9 cellular contexts compared by ENCODE assay signal in the genomic region with DNA sequence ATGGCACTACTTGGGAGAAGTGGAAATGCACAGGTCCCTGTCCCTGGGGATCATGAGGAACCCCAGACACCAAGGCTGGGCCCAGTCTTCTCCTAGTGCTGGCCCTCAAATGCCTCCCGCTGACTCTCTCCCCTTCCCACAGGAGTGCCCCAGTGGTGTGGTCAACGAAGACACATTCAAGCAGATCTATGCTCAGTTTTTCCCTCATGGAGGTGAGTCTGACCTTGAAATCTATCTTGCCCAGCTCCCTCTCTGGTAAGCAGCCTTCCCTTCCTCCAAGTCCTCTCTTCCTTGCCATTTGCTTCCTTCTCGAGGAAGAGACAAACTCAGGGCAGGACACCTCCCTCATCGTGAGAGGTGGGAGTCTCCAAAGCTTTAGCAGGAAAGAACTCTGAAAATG.
"Had no signal": no experiment of that assay in that cellular context is flagged by ENCODE, and none has a peak within 500 bp of the region (broad histone marks: within the 10 kb centered on the region; RNA-seq: fewer than 3 reads in every experiment).

No MANE protein-coding gene starts in this region.

- H3K4me3 ChIP-seq: GM23248, GM23338, HAP-1 had no signal

- H3K4me1 Mint-ChIP-seq: H9 had no signal

- H3K9me3 Mint-ChIP-seq: HFFc6 had no signal

- H3K27ac ChIP-seq: GM23248 had no signal

- H3K4me3 Mint-ChIP-seq: GM23338, H9, HFFc6 had no signal

- H3K9me3 ChIP-seq: HAP-1 had no signal

- H3K4me1 ChIP-seq: HAP-1 had no signal

- ATAC-seq: GM23338, HCT116 had no signal

- H3K27ac Mint-ChIP-seq: GM23338, H9, HFFc6 had no signal

- DNase-seq: GM23248, GOT3, H7, H9, HCEC 1CT, HFFc6 had no signal

- H3K36me3 ChIP-seq: HAP-1 had no signal
